ENCODE assay signal across 12 cellular contexts in the genomic region with DNA sequence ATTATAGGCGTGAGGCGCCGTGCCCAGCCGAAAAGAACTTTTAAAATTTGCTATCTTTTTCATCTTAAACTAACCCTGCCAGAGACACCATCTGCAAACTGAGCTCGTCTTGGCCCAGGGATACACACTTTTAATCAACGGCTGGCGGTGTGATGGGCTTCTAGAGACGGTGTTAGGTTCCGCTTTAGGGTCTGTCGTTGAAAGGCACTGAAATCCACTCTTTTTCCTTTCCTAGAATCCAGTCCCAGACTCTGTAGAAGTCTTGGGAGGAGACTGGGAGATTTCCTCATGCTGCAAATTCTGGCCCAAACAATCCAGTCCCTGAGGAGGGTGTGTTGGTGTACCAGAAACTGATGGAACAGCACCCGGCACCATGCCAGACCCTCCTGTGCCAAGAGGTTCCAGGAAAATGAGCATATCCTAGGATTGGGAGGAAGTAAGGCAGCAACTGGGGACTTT. TPM values are rescaled to one million over a fixed set of nuclear protein-coding genes. Genes with fewer than 3 reads are reported as not detected.
DNase-seq lines count a peak whose midpoint lies in the region; ATAC-seq and TF ChIP-seq lines count a peak whose summit lies in the region.
"Had no signal": no experiment of that assay in that cellular context is flagged by ENCODE, and none has a peak within 500 bp of the region (broad histone marks: within the 10 kb centered on the region; RNA-seq: fewer than 3 reads in every experiment).

No MANE protein-coding gene starts in this region.

- H3K9ac ChIP-seq in skeletal muscle tissue (ENCODE audit: low read depth in 1 of 3, low read length in 3 of 3), result peak overlapping the region in 1 of 3 donors; percentile 43
- H3K9ac ChIP-seq: KMS-11, SK-N-SH had no signal

- ATAC-seq in HG03342 (IDR thresholded peaks at IDR 0.05; ENCODE audit: unreplicated experiment), result no peak

- no peaks in the 10 kb centered on the region for H3K79me2 ChIP-seq in hepatocyte

- WGBS in hepatocyte (ENCODE audit: low lambda C conversion rate, missing lambda C conversion rate), result 92% methylated on average over 11 of the region's 11 CpGs

- no peaks in the 10 kb centered on the region for H3K9me3 ChIP-seq in skeletal muscle tissue (ENCODE audit: control insufficient read depth in 3 of 3, low read length in 3 of 3)
- H3K9me3 ChIP-seq in hepatocyte (ENCODE audit: low read depth), result no peaks in the 10 kb centered on the region
- H3K9me3 ChIP-seq: SK-N-SH had no signal

- H3K9me3 Mint-ChIP-seq in nephron progenitor cell, result no peaks in the 10 kb centered on the region

- H3K27ac ChIP-seq in skeletal muscle tissue (ENCODE audit: low read depth, low read length) (peak overlapping the region; percentile 45), hepatocyte (no peak overlapping the region)
- H3K27ac ChIP-seq: KMS-11 had no signal

- H3K36me3 Mint-ChIP-seq in nephron progenitor cell (ENCODE audit: low read depth), result no peaks in the 10 kb centered on the region

- TF ChIP-seq CTCF in hepatocyte (IDR thresholded peaks at IDR 0.05; ENCODE audit: poor library complexity) (no peak), nephron progenitor cell (IDR thresholded peaks at IDR 0.05) (no peak)

- H3K27ac Mint-ChIP-seq in nephron progenitor cell, result no peak overlapping the region

- H3K4me3 Mint-ChIP-seq in nephron progenitor cell, result no peak overlapping the region

- no peak overlapping the region for H3K4me2 ChIP-seq in hepatocyte
- H3K4me2 ChIP-seq: KMS-11, SK-N-SH had no signal

- peaks cover 4% of the 10 kb centered on the region for H3K27me3 Mint-ChIP-seq in nephron progenitor cell (ENCODE audit: low read depth, poor library complexity)

- H4K20me1 ChIP-seq in hepatocyte (ENCODE audit: insufficient read depth, poor library complexity, severe bottlenecking), result no peaks in the 10 kb centered on the region

- no peak overlapping the region for H2AFZ ChIP-seq in hepatocyte

- H3K27me3 ChIP-seq in skeletal muscle tissue (ENCODE audit: control insufficient read depth in 3 of 3, insufficient read depth in 3 of 3, low read length in 3 of 3), result no peaks in the 10 kb centered on the region
- no peaks in the 10 kb centered on the region for H3K27me3 ChIP-seq in hepatocyte

- H3K36me3 ChIP-seq in skeletal muscle tissue (ENCODE audit: control insufficient read depth in 3 of 3, insufficient read depth in 3 of 3, low read length in 3 of 3) (no peaks in the 10 kb centered on the region), hepatocyte (replicated peaks; ENCODE audit: insufficient read depth, low read depth) (no peaks in the 10 kb centered on the region)

- DNase-seq in DMS 273 treated with DMSO at 0.1 percent for 48 hours (lab: John Stamatoyannopoulos, UW) (peak; percentile 91), cerebellum (ENCODE audit: low spot score) (peak; percentile 89), left kidney (ENCODE audit: low read depth, low spot score) (peak; percentile 32), hepatocyte (ENCODE audit: low spot score) (no peak), SHP77 (lab: John Stamatoyannopoulos, UW) (no peak), nephron progenitor cell (no peak)
- DNase-seq: NCI-H524, SK-N-SH had no signal

- H3K4me1 Mint-ChIP-seq in nephron progenitor cell, result peaks cover 12% of the 10 kb centered on the region

- no peaks in the 10 kb centered on the region for H3K9me2 ChIP-seq in hepatocyte (replicated peaks; ENCODE audit: insufficient read depth)
- H3K9me2 ChIP-seq: SK-N-SH had no signal

- H3K4me1 ChIP-seq in skeletal muscle tissue (ENCODE audit: control insufficient read depth in 3 of 3, insufficient read depth in 3 of 3, low read length in 3 of 3) (peaks cover 0 to 3% (median 3%) of the 10 kb centered on the region in 3 donors), hepatocyte (ENCODE audit: insufficient read depth) (peaks cover 3% of the 10 kb centered on the region)

- peak overlapping the region in 1 of 3 donors; percentile 13 for H3K4me3 ChIP-seq in skeletal muscle tissue (ENCODE audit: low read length in 3 of 3)
- H3K4me3 ChIP-seq in hepatocyte, result no peak overlapping the region
- H3K4me3 ChIP-seq: dorsolateral prefrontal cortex had no signal

RNA-seq across cellular contexts. Expression of a gene that starts 52.0 kb away (rescaled TPM):
- total RNA-seq in cerebellum (26.9 TPM), skeletal muscle tissue (20.4 TPM), hepatocyte (37.4 and 37.7 TPM in 2 replicates)
- 22.1 and 27.9 TPM in 2 replicates for polyA plus RNA-seq in hepatocyte

Comparison
In these comparisons a context has a peak if more than half of its experiments do, and no peak if none do; other contexts are left out.
1. DNase-seq: peak in DMS 273 treated with DMSO at 0.1 percent for 48 hours (single experiment), cerebellum (single experiment) and left kidney (single experiment); none in hepatocyte (single experiment), SHP77 (0 of 2) and nephron progenitor cell (single experiment).